ENCODE assay signal across 2 cellular contexts in the genomic region with DNA sequence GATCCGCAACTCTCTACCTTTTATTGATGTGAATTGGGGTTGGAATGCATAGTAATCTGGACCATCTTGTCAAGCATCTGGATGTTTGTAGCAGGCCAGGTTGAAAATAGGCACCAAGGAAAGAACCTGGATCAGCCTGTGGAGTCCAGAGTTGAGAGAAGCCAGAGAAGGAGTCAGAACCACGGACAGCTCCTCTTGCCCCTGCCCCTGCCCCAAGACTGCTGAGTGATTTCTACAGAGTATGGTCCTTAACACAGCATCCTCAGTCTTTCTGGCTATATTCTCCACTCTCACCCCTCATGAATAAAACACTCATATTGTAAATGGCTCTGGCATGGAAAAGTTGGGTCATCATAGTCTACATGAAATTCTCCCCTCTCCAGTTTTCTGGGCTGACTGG.
TF ChIP-seq lines count a peak whose summit lies in the region.

No MANE protein-coding gene starts in this region.

TF ChIP-seq in GM12878, 131 proteins besides CTCF, POLR2A, EP300 and RAD21:
- TF ChIP-seq, protein P1, sequence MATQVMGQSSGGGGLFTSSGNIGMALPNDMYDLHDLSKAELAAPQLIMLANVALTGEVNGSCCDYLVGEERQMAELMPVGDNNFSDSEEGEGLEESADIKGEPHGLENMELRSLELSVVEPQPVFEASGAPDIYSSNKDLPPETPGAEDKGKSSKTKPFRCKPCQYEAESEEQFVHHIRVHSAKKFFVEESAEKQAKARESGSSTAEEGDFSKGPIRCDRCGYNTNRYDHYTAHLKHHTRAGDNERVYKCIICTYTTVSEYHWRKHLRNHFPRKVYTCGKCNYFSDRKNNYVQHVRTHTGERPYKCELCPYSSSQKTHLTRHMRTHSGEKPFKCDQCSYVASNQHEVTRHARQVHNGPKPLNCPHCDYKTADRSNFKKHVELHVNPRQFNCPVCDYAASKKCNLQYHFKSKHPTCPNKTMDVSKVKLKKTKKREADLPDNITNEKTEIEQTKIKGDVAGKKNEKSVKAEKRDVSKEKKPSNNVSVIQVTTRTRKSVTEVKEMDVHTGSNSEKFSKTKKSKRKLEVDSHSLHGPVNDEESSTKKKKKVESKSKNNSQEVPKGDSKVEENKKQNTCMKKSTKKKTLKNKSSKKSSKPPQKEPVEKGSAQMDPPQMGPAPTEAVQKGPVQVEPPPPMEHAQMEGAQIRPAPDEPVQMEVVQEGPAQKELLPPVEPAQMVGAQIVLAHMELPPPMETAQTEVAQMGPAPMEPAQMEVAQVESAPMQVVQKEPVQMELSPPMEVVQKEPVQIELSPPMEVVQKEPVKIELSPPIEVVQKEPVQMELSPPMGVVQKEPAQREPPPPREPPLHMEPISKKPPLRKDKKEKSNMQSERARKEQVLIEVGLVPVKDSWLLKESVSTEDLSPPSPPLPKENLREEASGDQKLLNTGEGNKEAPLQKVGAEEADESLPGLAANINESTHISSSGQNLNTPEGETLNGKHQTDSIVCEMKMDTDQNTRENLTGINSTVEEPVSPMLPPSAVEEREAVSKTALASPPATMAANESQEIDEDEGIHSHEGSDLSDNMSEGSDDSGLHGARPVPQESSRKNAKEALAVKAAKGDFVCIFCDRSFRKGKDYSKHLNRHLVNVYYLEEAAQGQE (IDR thresholded peaks at IDR 0.05; ENCODE audit: low read depth, low read length), result peak; percentile 88
- TF ChIP-seq RCOR1 (conservative IDR thresholded peaks at IDR 0.05; ENCODE audit: low read depth, low read length), result no peak

TF ChIP-seq in neural cell, 6 proteins besides CTCF, POLR2A, EP300 and RAD21 (continued from another document):
- TF ChIP-seq, protein P1 (IDR thresholded peaks at IDR 0.05; ENCODE audit: borderline replicate concordance), result peak; percentile 39
